In genomic region chr1:98086796-98087195, GRCh38 we compare ENCODE assay signal across 11 cellular contexts.
DNase-seq lines count a peak whose midpoint lies in the region; ATAC-seq and TF ChIP-seq lines count a peak whose summit lies in the region.
"Had no signal": no experiment of that assay in that cellular context is flagged by ENCODE, and none has a peak within 500 bp of the region (broad histone marks: within the 10 kb centered on the region; RNA-seq: fewer than 3 reads in every experiment).

No MANE protein-coding gene starts in this region.

- H2AFZ ChIP-seq in GM23338: no peak overlapping the region

- no peaks in the 10 kb centered on the region for H3K27me3 ChIP-seq in GM23338 (ENCODE audit: insufficient read depth)
- no peaks in the 10 kb centered on the region for H3K27me3 ChIP-seq in SJSA1 (replicated peaks)

- H3K9me3 Mint-ChIP-seq in GM23338: no peaks in the 10 kb centered on the region

- no peak overlapping the region for H3K4me2 ChIP-seq in GM23338

- H3K4me3 ChIP-seq in GM23338: no peak overlapping the region
- no peak overlapping the region for H3K4me3 ChIP-seq in SJSA1
- no peak overlapping the region for H3K4me3 ChIP-seq in fibroblast of villous mesenchyme (ENCODE audit: low read depth, low read length)
- H3K4me3 ChIP-seq in skeletal muscle cell (ENCODE audit: low read depth, low read length): no peak overlapping the region

- H3F3A ChIP-seq in GM23338 (replicated peaks; ENCODE audit: low read depth): no peaks in the 10 kb centered on the region

- no peak overlapping the region for H3K27ac Mint-ChIP-seq in GM23338

- H3K4me3 Mint-ChIP-seq in GM23338: no peak overlapping the region

- no peak for TF ChIP-seq CTCF in GM23338 (conservative IDR thresholded peaks at IDR 0.05; ENCODE audit: low read depth in 2 of 2)
- no peak for TF ChIP-seq CTCF in fibroblast of villous mesenchyme (IDR thresholded peaks at IDR 0.05; ENCODE audit: insufficient read depth, low read depth, low read length)

- H3K36me3 Mint-ChIP-seq in GM23338 (ENCODE audit: low read depth): no peaks in the 10 kb centered on the region

- H3K9me3 ChIP-seq in SJSA1 (replicated peaks): no peaks in the 10 kb centered on the region

- H3K27ac ChIP-seq in GM23338 (ENCODE audit: low read depth) (0 out of 2 replicates have a peak overlapping the region, but pooled peaks have one; percentile 45), SJSA1 (peak overlapping the region; percentile 96)

- DNase-seq in GM23338 (ENCODE audit: low spot score): peak; percentile 54
- DNase-seq in SJSA1 (ENCODE audit: low read depth in 1 of 2, low spot score in 2 of 2): peak; percentile 83 to 98
- peak; percentile 92 for DNase-seq in fibroblast of villous mesenchyme (ENCODE audit: low read depth)
- DNase-seq in skeletal muscle cell (ENCODE audit: low read depth): peak; percentile 95
- DNase-seq in GM19240 (ENCODE audit: insufficient read length, low spot score): no peak
- no peak for DNase-seq in NCI-H1694 (lab: John Stamatoyannopoulos, UW)
- no peak for DNase-seq in NCI-H2107 treated with DMSO at 0.1 percent for 48 hours (lab: John Stamatoyannopoulos, UW; ENCODE audit: unreplicated experiment)
- no peak for DNase-seq in NCI-H187 (lab: John Stamatoyannopoulos, UW)
- DNase-seq: activated CD4-positive, alpha-beta T cell treated with anti-CD3 and anti-CD28 coated beads for 4 hours; anterior cingulate cortex had no signal

- H4K20me1 ChIP-seq in GM23338 (replicated peaks; ENCODE audit: insufficient read depth): no peaks in the 10 kb centered on the region

- ATAC-seq in GM23338: peak; percentile 93
- ATAC-seq: left lobe of liver had no signal

- H3K27me3 Mint-ChIP-seq in GM23338 (ENCODE audit: insufficient read depth, low read depth, poor library complexity): peaks cover 1% of the 10 kb centered on the region

- peaks cover 27% of the 10 kb centered on the region for H3K4me1 Mint-ChIP-seq in GM23338

- H3K4me1 ChIP-seq in GM23338 (ENCODE audit: insufficient read depth) (peaks cover 17% of the 10 kb centered on the region; the same call in 1 of the 2 replicates), SJSA1 (replicated peaks) (peaks cover 32% of the 10 kb centered on the region)

- H3K36me3 ChIP-seq in GM23338 (ENCODE audit: insufficient read depth) (no peaks in the 10 kb centered on the region), SJSA1 (peaks cover 7% of the 10 kb centered on the region; the same call in 1 of the 2 replicates)

- no peaks in the 10 kb centered on the region for H3K9me2 ChIP-seq in GM23338 (ENCODE audit: insufficient read depth)

- no peaks in the 10 kb centered on the region for H3K79me2 ChIP-seq in GM23338 (replicated peaks; ENCODE audit: insufficient read depth)

TF ChIP-seq in GM23338, 12 proteins besides CTCF, POLR2A, EP300 and RAD21:
- TF ChIP-seq NANOG (IDR thresholded peaks at IDR 0.05; ENCODE audit: borderline replicate concordance) (peak; percentile 35; the same call in 1 of the 2 replicates), EZH2phosphoT487 (IDR thresholded peaks at IDR 0.05; ENCODE audit: unreplicated experiment) (no peak)

Comparison
In these comparisons a context has a peak if more than half of its experiments do, and no peak if none do; other contexts are left out.
1. DNase-seq: peak in GM23338 (single experiment), SJSA1 (2 of 2), fibroblast of villous mesenchyme (single experiment) and skeletal muscle cell (single experiment); none in GM19240 (single experiment), NCI-H1694 (single experiment), NCI-H2107 treated with DMSO at 0.1 percent for 48 hours (single experiment) and NCI-H187 (0 of 2).